ENCODE assay signal across 8 cellular contexts in genomic region chr15:98800437-98801233, GRCh38.
A peak's percentile ranks its signal among the peaks of the same experiment; 100 is the strongest.
DNase-seq lines count a peak whose midpoint lies in the region; ATAC-seq lines count a peak whose summit lies in the region.

No MANE protein-coding gene starts in this region.

- DNase-seq in COLO668 (lab: John Stamatoyannopoulos, UW; ENCODE audit: unreplicated experiment) (peak; percentile 72), MG63 (peak; percentile 76), SKM-1 treated with dmso at 0.1 percent for 144 hours (lab: John Stamatoyannopoulos, UW; ENCODE audit: unreplicated experiment) (peak; percentile 61)
- no peak for DNase-seq in effector memory CD8-positive, alpha-beta T cell
- no peak for DNase-seq in stimulated activated CD4-positive, alpha-beta T cell treated with anti-CD3 and anti-CD28 coated beads, Interleukin-2, amount 100 ng/mL, for 48 hours

- H3K36me3 Mint-ChIP-seq in effector memory CD8-positive, alpha-beta T cell (ENCODE audit: insufficient read depth): no peaks in the 10 kb centered on the region

- peaks cover 11 to 19% of the 10 kb centered on the region in 2 donors for H3K27me3 Mint-ChIP-seq in effector memory CD8-positive, alpha-beta T cell

- H3K27me3 ChIP-seq in MG63 (no peaks in the 10 kb centered on the region), muscle layer of colon (ENCODE audit: control insufficient read depth in 1 of 2, insufficient read depth in 2 of 2, low read length in 2 of 2) (no peaks in the 10 kb centered on the region)

- no peaks in the 10 kb centered on the region for H3K9me3 Mint-ChIP-seq in effector memory CD8-positive, alpha-beta T cell

- ATAC-seq in esophagus mucosa (peak; percentile 67), HG02642 (IDR thresholded peaks at IDR 0.05; ENCODE audit: poor library complexity, unreplicated experiment) (no peak)
- no peak for ATAC-seq in effector memory CD8-positive, alpha-beta T cell (replicated peaks)

- no peaks in the 10 kb centered on the region for H3K36me3 ChIP-seq in MG63
- H3K36me3 ChIP-seq in muscle layer of colon (ENCODE audit: insufficient read depth, low read length): no peaks in the 10 kb centered on the region

- H3K4me3 ChIP-seq in MG63 (no peak overlapping the region), muscle layer of colon (ENCODE audit: low read depth in 1 of 2, low read length in 2 of 2) (no peak overlapping the region)

- no peak overlapping the region for H3K4me3 Mint-ChIP-seq in effector memory CD8-positive, alpha-beta T cell

- no peak overlapping the region for H3K9ac ChIP-seq in muscle layer of colon (ENCODE audit: low read length)

- H3K27ac ChIP-seq in muscle layer of colon (ENCODE audit: low read depth, low read length): peak overlapping the region; percentile 6

- H3K27ac Mint-ChIP-seq in effector memory CD8-positive, alpha-beta T cell: no peak overlapping the region

- peaks cover 59% of the 10 kb centered on the region for H3K4me1 ChIP-seq in muscle layer of colon (ENCODE audit: insufficient read depth, low read length)

- H3K9me3 ChIP-seq in MG63: no peaks in the 10 kb centered on the region
- no peaks in the 10 kb centered on the region for H3K9me3 ChIP-seq in muscle layer of colon (ENCODE audit: low read length)

- H3K4me1 Mint-ChIP-seq in effector memory CD8-positive, alpha-beta T cell (ENCODE audit: low read depth in 2 of 2): peaks cover 0 to 17% of the 10 kb centered on the region in 2 donors

Comparison
In these comparisons a context has a peak if more than half of its experiments do, and no peak if none do; other contexts are left out.
1. DNase-seq: peak in COLO668 (single experiment), MG63 (single experiment) and SKM-1 treated with dmso at 0.1 percent for 144 hours (single experiment); none in effector memory CD8-positive, alpha-beta T cell (0 of 3) and stimulated activated CD4-positive, alpha-beta T cell treated with anti-CD3 and anti-CD28 coated beads, Interleukin-2, amount 100 ng/mL, for 48 hours (0 of 2).